In the genomic region with DNA sequence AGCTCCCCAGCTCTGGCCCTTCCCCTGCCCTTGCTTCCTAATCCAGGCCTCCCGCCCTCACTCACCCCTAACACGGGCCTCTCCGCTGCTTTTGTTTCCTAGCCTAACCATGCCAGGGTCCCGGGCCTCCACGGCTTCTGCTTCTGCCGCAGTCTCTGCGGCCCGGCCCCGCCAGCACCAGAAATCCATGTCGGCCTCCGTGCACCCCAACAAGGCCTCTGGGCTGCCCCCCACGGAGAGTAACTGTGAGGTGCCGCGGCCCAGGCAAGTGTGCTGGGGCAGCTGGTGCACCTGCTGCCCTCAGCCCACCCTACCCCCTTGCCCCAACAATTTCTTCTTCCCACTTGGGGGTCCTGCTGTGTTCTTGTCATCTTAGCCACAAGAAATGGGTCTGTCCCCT, we compare ENCODE assay signal across 20 cellular contexts. TPM values are rescaled to one million over a fixed set of nuclear protein-coding genes. Genes with fewer than 3 reads are reported as not detected.
"Had no signal": no experiment of that assay in that cellular context is flagged by ENCODE, and none has a peak within 500 bp of the region (broad histone marks: within the 10 kb centered on the region; RNA-seq: fewer than 3 reads in every experiment).

No MANE protein-coding gene starts in this region.

- H3K27me3 Mint-ChIP-seq: activated B cell treated with CpG ODN at 0.5 μM for 24 hours; activated CD4-positive, alpha-beta T cell treated with anti-CD3 and anti-CD28 coated beads for 36 hours; naive B cell; stimulated activated naive CD8-positive, alpha-beta T cell treated with anti-CD3 and anti-CD28 coated beads, Interleukin-15, amount 100 ng/mL, for 72 hours had no signal

- H3K4me1 ChIP-seq: adrenal gland, foreskin keratinocyte, prostate gland had no signal

- ATAC-seq: activated CD4-positive, alpha-beta T cell treated with anti-CD3 and anti-CD28 coated beads for 36 hours; activated naive CD4-positive, alpha-beta T cell treated with anti-CD3 and anti-CD28 coated beads, Interleukin-2, amount 50 U/mL, for 72 hours; foreskin keratinocyte; left colon; right cardiac atrium; stimulated activated naive CD8-positive, alpha-beta T cell treated with anti-CD3 and anti-CD28 coated beads, Interleukin-15, amount 100 ng/mL, for 72 hours had no signal

- H3K27me3 ChIP-seq: adrenal gland, foreskin keratinocyte, tibial artery had no signal

- H3K27ac Mint-ChIP-seq: activated B cell treated with CpG ODN at 0.5 μM for 24 hours; activated CD4-positive, alpha-beta T cell treated with anti-CD3 and anti-CD28 coated beads for 36 hours had no signal

- H3K9me3 ChIP-seq: adrenal gland, prostate gland, tibial artery had no signal

- H3K4me1 Mint-ChIP-seq: activated B cell treated with CpG ODN at 0.5 μM for 24 hours; activated CD4-positive, alpha-beta T cell treated with anti-CD3 and anti-CD28 coated beads for 36 hours had no signal

- H3K4me3 Mint-ChIP-seq: activated B cell treated with CpG ODN at 0.5 μM for 24 hours; activated CD4-positive, alpha-beta T cell treated with anti-CD3 and anti-CD28 coated beads for 36 hours; naive B cell; stimulated activated naive CD8-positive, alpha-beta T cell treated with anti-CD3 and anti-CD28 coated beads, Interleukin-15, amount 100 ng/mL, for 72 hours had no signal

- DNase-seq: activated B cell treated with CpG ODN at 0.5 μM for 24 hours; activated CD4-positive, alpha-beta T cell treated with anti-CD3 and anti-CD28 coated beads for 36 hours; activated CD4-positive, alpha-beta T cell treated with anti-CD3 and anti-CD28 coated beads, Interleukin-2, amount 50 U/mL, for 4 hours; activated gamma-delta T cell; adrenal gland; cerebellar nuclear complex; foreskin keratinocyte; left colon; mesendoderm; naive B cell; right cardiac atrium; stimulated activated CD4-positive, alpha-beta T cell treated with anti-CD3 and anti-CD28 coated beads, Interleukin-12 subunit alpha, Interleukin-12 subunit beta, amount 100 ng/mL, for 4 hours; stimulated activated CD4-positive, alpha-beta T cell treated with anti-CD3 and anti-CD28 coated beads, Interleukin-4, amount 100 ng/mL, for 4 hours; stimulated activated naive CD8-positive, alpha-beta T cell treated with anti-CD3 and anti-CD28 coated beads, Interleukin-15, amount 100 ng/mL, for 72 hours; T-helper 9 cell; tibial artery had no signal

- H3K9me3 Mint-ChIP-seq: activated B cell treated with CpG ODN at 0.5 μM for 24 hours; activated naive CD4-positive, alpha-beta T cell treated with anti-CD3 and anti-CD28 coated beads, Interleukin-2, amount 50 U/mL, for 72 hours; naive B cell; stimulated activated naive CD8-positive, alpha-beta T cell treated with anti-CD3 and anti-CD28 coated beads, Interleukin-15, amount 100 ng/mL, for 72 hours had no signal

- H3K4me3 ChIP-seq: adrenal gland, coronary artery, prostate gland, tibial artery had no signal

- H3K27ac ChIP-seq: adrenal gland, foreskin keratinocyte, prostate gland had no signal

RNA-seq across cellular contexts. Expression of a gene that starts 13.1 kb away (rescaled TPM):
- total RNA-seq: activated B cell treated with CpG ODN at 0.5 μM for 24 hours; T-helper 1 cell treated with Interleukin-12 subunit alpha and Interleukin-12 subunit beta and Interleukin-4 antibody, amounts not matched to agents 30 ng/mL and 1 ng/mL, for 36 hours had no signal
